29 cellular contexts compared by ENCODE assay signal in the genomic region with DNA sequence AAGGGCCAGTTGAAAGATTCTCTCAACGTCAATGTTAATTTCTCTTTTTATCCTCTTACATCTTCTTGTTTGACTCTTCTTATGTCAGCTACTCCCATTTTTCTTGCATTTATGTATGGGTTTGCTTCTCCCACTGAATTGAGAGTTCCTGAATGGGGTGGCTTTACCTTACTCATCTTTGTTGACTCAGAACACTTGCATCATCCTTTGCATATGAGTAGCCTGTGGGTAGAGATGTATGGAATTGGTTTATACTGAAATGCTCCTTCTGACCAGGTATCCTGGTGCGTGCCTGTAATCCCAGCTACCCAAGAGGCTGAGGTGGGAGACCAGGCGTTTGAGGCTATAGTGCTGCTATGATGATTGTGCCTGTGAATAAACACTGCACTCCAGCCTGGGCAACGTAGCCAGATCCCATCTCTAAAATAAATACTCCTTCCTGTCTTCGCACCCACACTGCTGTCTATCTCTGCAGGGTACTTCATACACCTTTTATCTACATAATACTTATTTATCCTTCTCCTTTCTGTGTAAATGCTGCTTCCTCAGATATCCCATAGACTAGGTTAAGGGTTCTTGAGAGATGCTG.
DNase-seq lines count a peak whose midpoint lies in the region; ATAC-seq and TF ChIP-seq lines count a peak whose summit lies in the region.
"Had no signal": no experiment of that assay in that cellular context is flagged by ENCODE, and none has a peak within 500 bp of the region (broad histone marks: within the 10 kb centered on the region; RNA-seq: fewer than 3 reads in every experiment).

No MANE protein-coding gene starts in this region.

- H2BK120ac ChIP-seq in trophoblast cell (ENCODE audit: insufficient read depth, low read length, poor library complexity), result no peak overlapping the region

- TF ChIP-seq CTCF in cardiac muscle cell (IDR thresholded peaks at IDR 0.05; ENCODE audit: low read depth, low read length) (no peak), RWPE2 (IDR thresholded peaks at IDR 0.05; ENCODE audit: poor library complexity, severe bottlenecking) (no peak), suprapubic skin (IDR thresholded peaks at IDR 0.05) (no peak)

- no peak overlapping the region for H3K14ac ChIP-seq in trophoblast cell (ENCODE audit: low read length)

- H2AK5ac ChIP-seq in trophoblast cell (ENCODE audit: low read length), result no peak overlapping the region

- no peak for DNase-seq in cardiac muscle cell (ENCODE audit: low read depth in 1 of 2, low spot score in 1 of 2)
- DNase-seq in Right ventricle myocardium superior, result no peak
- no peak for DNase-seq in RWPE2 (ENCODE audit: low spot score)
- DNase-seq in erythroblast (lab: John Stamatoyannopoulos, UW), result peak; percentile 8 to 62
- peak; percentile 0 to 60 for DNase-seq in trophoblast cell
- no peak for DNase-seq in suprapubic skin (ENCODE audit: low spot score in 2 of 2)
- no peak for DNase-seq in effector memory CD8-positive, alpha-beta T cell
- no peak for DNase-seq in SKM-1 treated with dmso at 0.1 percent for 144 hours (lab: John Stamatoyannopoulos, UW; ENCODE audit: unreplicated experiment)
- DNase-seq: 8988T; activated CD4-positive, alpha-beta T cell treated with anti-CD3 and anti-CD28 coated beads for 48 hours; activated gamma-delta T cell treated with Interleukin-2 at 50 U/mL for 16 hours; activated naive CD8-positive, alpha-beta T cell treated with anti-CD3 and anti-CD28 coated beads, Interleukin-2, amount 50 U/mL, for 24 hours; activated T-cell treated with anti-CD3 and anti-CD28 coated beads, Interleukin-2, amount 50 U/mL, for 1 hour; Calu3; cerebellar nuclear complex; dorsolateral prefrontal cortex; immature natural killer cell; KBM-7; MG63; NCI-H1417; NCI-H2081; NCI-H748 treated with DMSO at 0.1 percent for 48 hours; stimulated activated CD4-positive, alpha-beta T cell treated with anti-CD3 and anti-CD28 coated beads, Interleukin-4, amount 100 ng/mL, for 4 hours; stimulated activated naive B cell treated with anti-CD40 and anti-IgM and Interleukin-4, amounts not matched to agents 10 μg/mL and 1 μg/mL and 100 μg/mL, for 72 hours had no signal

- WGBS in trophoblast cell (ENCODE audit: extremely low coverage, insufficient coverage, insufficient read length), result no CpG with 5 or more reads among the region's 5 CpGs
- WGBS in suprapubic skin, result 85% methylated on average over 5 of the region's 5 CpGs

- H3K36me3 ChIP-seq in cardiac muscle cell (no peaks in the 10 kb centered on the region), RWPE2 (ENCODE audit: low read depth) (no peaks in the 10 kb centered on the region), trophoblast cell (ENCODE audit: control insufficient read depth in 1 of 2, insufficient read depth in 2 of 2, low read length in 2 of 2) (no peaks in the 10 kb centered on the region), suprapubic skin (no peaks in the 10 kb centered on the region)
- H3K36me3 ChIP-seq: MG63, prostate gland had no signal

- H3K9ac ChIP-seq in trophoblast cell (ENCODE audit: low read length), result no peak overlapping the region

- no peak overlapping the region for H3K18ac ChIP-seq in trophoblast cell (ENCODE audit: low read length)

- peaks cover 0 to 5% of the 10 kb centered on the region in 2 donors for H3K9me3 Mint-ChIP-seq in effector memory CD8-positive, alpha-beta T cell
- H3K9me3 Mint-ChIP-seq: activated naive CD8-positive, alpha-beta T cell treated with anti-CD3 and anti-CD28 coated beads, Interleukin-2, amount 50 U/mL, for 24 hours; stimulated activated naive B cell treated with anti-CD40 and anti-IgM and Interleukin-4, amounts not matched to agents 10 μg/mL and 1 μg/mL and 100 μg/mL, for 72 hours; T-helper 2 cell treated with Interferon-gamma antibody and Interleukin-4, amounts not matched to agents 5 μg/mL and 100 μg/mL, for 36 hours had no signal

- peak overlapping the region; percentile 64 for H3K27ac ChIP-seq in cardiac muscle cell
- no peak overlapping the region for H3K27ac ChIP-seq in RWPE2 (ENCODE audit: poor library complexity, severe bottlenecking)
- H3K27ac ChIP-seq in trophoblast cell (ENCODE audit: low read depth, low read length), result peak overlapping the region; percentile 68
- H3K27ac ChIP-seq in suprapubic skin, result no peak overlapping the region
- H3K27ac ChIP-seq: dorsolateral prefrontal cortex, hepatocyte, prostate gland, VCaP had no signal

- no peaks in the 10 kb centered on the region for H3K79me2 ChIP-seq in trophoblast cell (ENCODE audit: control insufficient read depth, insufficient read depth, low read length, poor library complexity)
- H3K79me2 ChIP-seq: hepatocyte had no signal

- H2BK12ac ChIP-seq in trophoblast cell (ENCODE audit: low read length), result peak overlapping the region; percentile 5

- H4K8ac ChIP-seq in trophoblast cell (ENCODE audit: low read depth, low read length), result no peak overlapping the region

- H3K23ac ChIP-seq in trophoblast cell (ENCODE audit: low read length), result no peak overlapping the region

- H3K27me3 ChIP-seq in cardiac muscle cell (no peaks in the 10 kb centered on the region), RWPE2 (ENCODE audit: insufficient read depth, poor library complexity, severe bottlenecking) (no peaks in the 10 kb centered on the region), trophoblast cell (ENCODE audit: insufficient read depth, low read length) (no peaks in the 10 kb centered on the region), suprapubic skin (no peaks in the 10 kb centered on the region)
- H3K27me3 ChIP-seq: dorsolateral prefrontal cortex, hepatocyte, MG63 had no signal

- no peak overlapping the region for H2AFZ ChIP-seq in trophoblast cell (ENCODE audit: insufficient read depth, low read length, poor library complexity)
- H2AFZ ChIP-seq: hepatocyte had no signal

- peak overlapping the region; percentile 26 for H3K4me2 ChIP-seq in trophoblast cell (ENCODE audit: low read length)
- H3K4me2 ChIP-seq: hepatocyte had no signal

- H3K27me3 Mint-ChIP-seq in effector memory CD8-positive, alpha-beta T cell, result peaks cover 0 to 27% of the 10 kb centered on the region in 2 donors

- H3K79me1 ChIP-seq in trophoblast cell (ENCODE audit: low read length), result peaks cover 6% of the 10 kb centered on the region

- H3K36me3 Mint-ChIP-seq in effector memory CD8-positive, alpha-beta T cell (ENCODE audit: insufficient read depth), result peaks cover 2% of the 10 kb centered on the region
- H3K36me3 Mint-ChIP-seq: immature natural killer cell; stimulated activated naive B cell treated with anti-CD40 and anti-IgM and Interleukin-4, amounts not matched to agents 10 μg/mL and 1 μg/mL and 100 μg/mL, for 72 hours had no signal

- H2BK5ac ChIP-seq in trophoblast cell (ENCODE audit: low read depth, low read length, poor library complexity), result no peak overlapping the region

- ATAC-seq in Right ventricle myocardium superior (ENCODE audit: poor library complexity) (no peak), RWPE2 (ENCODE audit: low read depth) (peak; percentile 95)
- ATAC-seq in effector memory CD8-positive, alpha-beta T cell (replicated peaks), result no peak
- ATAC-seq: activated naive CD8-positive, alpha-beta T cell treated with anti-CD3 and anti-CD28 coated beads, Interleukin-2, amount 50 U/mL, for 24 hours; SK-N-SH treated with all-trans-retinoic acid at 6 μM for 48 hours; stimulated activated naive B cell treated with anti-CD40 and anti-IgM and Interleukin-4, amounts not matched to agents 10 μg/mL and 1 μg/mL and 100 μg/mL, for 72 hours had no signal

- H3K9me3 ChIP-seq in cardiac muscle cell (ENCODE audit: low read depth) (no peaks in the 10 kb centered on the region), RWPE2 (ENCODE audit: severe bottlenecking) (no peaks in the 10 kb centered on the region), trophoblast cell (ENCODE audit: insufficient read depth, low read depth, low read length) (no peaks in the 10 kb centered on the region), suprapubic skin (no peaks in the 10 kb centered on the region)
- H3K9me3 ChIP-seq: MG63, prostate gland had no signal

- H3K4me3 ChIP-seq in cardiac muscle cell (no peak overlapping the region), RWPE2 (ENCODE audit: severe bottlenecking) (no peak overlapping the region), trophoblast cell (ENCODE audit: low read depth, low read length) (no peak overlapping the region), suprapubic skin (no peak overlapping the region)
- H3K4me3 ChIP-seq: dorsolateral prefrontal cortex, hepatocyte, MG63, prostate gland had no signal

- H4K91ac ChIP-seq in trophoblast cell (ENCODE audit: low read depth, low read length), result no peak overlapping the region

- no peak for TF ChIP-seq EP300 in suprapubic skin (IDR thresholded peaks at IDR 0.05)

- intact Hi-C loops in Right ventricle myocardium superior (cut with DNase I), result no loop called here

- H4K12ac ChIP-seq in trophoblast cell (ENCODE audit: low read depth, low read length), result no peak overlapping the region

- no peak overlapping the region for H3K4me3 Mint-ChIP-seq in effector memory CD8-positive, alpha-beta T cell
- H3K4me3 Mint-ChIP-seq: activated naive CD8-positive, alpha-beta T cell treated with anti-CD3 and anti-CD28 coated beads, Interleukin-2, amount 50 U/mL, for 24 hours; immature natural killer cell; stimulated activated naive B cell treated with anti-CD40 and anti-IgM and Interleukin-4, amounts not matched to agents 10 μg/mL and 1 μg/mL and 100 μg/mL, for 72 hours; T-helper 2 cell treated with Interferon-gamma antibody and Interleukin-4, amounts not matched to agents 5 μg/mL and 100 μg/mL, for 36 hours had no signal

- H3K4me1 ChIP-seq in cardiac muscle cell (ENCODE audit: low read depth), result peaks cover 53% of the 10 kb centered on the region
- no peaks in the 10 kb centered on the region for H3K4me1 ChIP-seq in RWPE2 (ENCODE audit: insufficient read depth, poor library complexity, severe bottlenecking)
- peaks cover 8 to 12% of the 10 kb centered on the region in 2 experiments for H3K4me1 ChIP-seq in trophoblast cell (ENCODE audit: control insufficient read depth in 1 of 2, insufficient read depth in 2 of 2, low read length in 2 of 2)
- H3K4me1 ChIP-seq in suprapubic skin, result peaks cover 11% of the 10 kb centered on the region
- H3K4me1 ChIP-seq: prostate gland had no signal

- TF ChIP-seq POLR2A in erythroblast (IDR thresholded peaks at IDR 0.05; ENCODE audit: low read length), result no peak
- no peak for TF ChIP-seq POLR2A in suprapubic skin (IDR thresholded peaks at IDR 0.05)

- peak overlapping the region in 1 of 2 donors; percentile 54 for H3K27ac Mint-ChIP-seq in effector memory CD8-positive, alpha-beta T cell
- H3K27ac Mint-ChIP-seq: activated naive CD8-positive, alpha-beta T cell treated with anti-CD3 and anti-CD28 coated beads, Interleukin-2, amount 50 U/mL, for 24 hours; immature natural killer cell; stimulated activated naive B cell treated with anti-CD40 and anti-IgM and Interleukin-4, amounts not matched to agents 10 μg/mL and 1 μg/mL and 100 μg/mL, for 72 hours; T-helper 2 cell treated with Interferon-gamma antibody and Interleukin-4, amounts not matched to agents 5 μg/mL and 100 μg/mL, for 36 hours had no signal

- H3K4ac ChIP-seq in trophoblast cell (ENCODE audit: low read depth, low read length), result no peak overlapping the region

- H3K4me1 Mint-ChIP-seq in effector memory CD8-positive, alpha-beta T cell (ENCODE audit: low read depth in 2 of 2), result peaks cover 8 to 9% of the 10 kb centered on the region in 2 donors

Comparison
In these comparisons a context has a peak if more than half of its experiments do, and no peak if none do; other contexts are left out.
1. DNase-seq: peak in erythroblast (2 of 2) and trophoblast cell (2 of 2); none in cardiac muscle cell (0 of 2), Right ventricle myocardium superior (single experiment), RWPE2 (single experiment), suprapubic skin (0 of 2), effector memory CD8-positive, alpha-beta T cell (0 of 3) and SKM-1 treated with dmso at 0.1 percent for 144 hours (single experiment).
2. H3K27ac ChIP-seq: peak in cardiac muscle cell (single experiment) and trophoblast cell (single experiment); none in RWPE2 (single experiment) and suprapubic skin (single experiment).